Comparison of ENCODE assay signal across 1 cellular context in genomic region chr17:50685691-50686493, GRCh38.
TF ChIP-seq lines count a peak whose summit lies in the region.

No MANE protein-coding gene starts in this region.

TF ChIP-seq in HepG2, 621 proteins besides CTCF, POLR2A, EP300 and RAD21 (continues in another document):
- TF ChIP-seq HMGXB4 (CRISPR knock-in tag; IDR thresholded peaks at IDR 0.05; ENCODE audit: borderline replicate concordance in 1 of 2, low read depth in 1 of 2), result 0 out of 4 replicates have a peak, but pooled peaks of 1 of the 2 experiments have one; percentile 50
- no peak for TF ChIP-seq SOX13 (IDR thresholded peaks at IDR 0.05)
- TF ChIP-seq SOX13 (CRISPR knock-in tag; conservative IDR thresholded peaks at IDR 0.05 in 1 of 2, IDR thresholded peaks at IDR 0.05 in 1 of 2), result 0 out of 4 replicates have a peak, but pooled peaks of 1 of the 2 experiments have one; percentile 70
- TF ChIP-seq SOX5 (CRISPR knock-in tag; IDR thresholded peaks at IDR 0.05; ENCODE audit: borderline replicate concordance), result no peak
- no peak for TF ChIP-seq KDM2A (CRISPR knock-in tag; IDR thresholded peaks at IDR 0.05; ENCODE audit: borderline replicate concordance, low read depth)
- 0 out of 2 replicates have a peak, but pooled peaks have one; percentile 9 for TF ChIP-seq ZNF20 (CRISPR knock-in tag; IDR thresholded peaks at IDR 0.05)
- 0 out of 2 replicates have a peak, but pooled peaks have one; percentile 32 for TF ChIP-seq SNAPC5 (CRISPR knock-in tag; IDR thresholded peaks at IDR 0.05; ENCODE audit: borderline replicate concordance)
- TF ChIP-seq ZNF547 (CRISPR knock-in tag; IDR thresholded peaks at IDR 0.05), result 0 out of 2 replicates have a peak, but pooled peaks have one; percentile 14
- peak; percentile 16 for TF ChIP-seq RBFOX2 (IDR thresholded peaks at IDR 0.05; ENCODE audit: low read depth, low read length)
- TF ChIP-seq EZH2 (conservative IDR thresholded peaks at IDR 0.05; ENCODE audit: low read depth, low read length), result no peak
- TF ChIP-seq HINFP (CRISPR knock-in tag; IDR thresholded peaks at IDR 0.05; ENCODE audit: low read depth), result no peak
- TF ChIP-seq ZNF546 (CRISPR knock-in tag; conservative IDR thresholded peaks at IDR 0.05), result peak; percentile 23; the same call in 1 of the 2 replicates
- no peak for TF ChIP-seq ZFY (CRISPR knock-in tag; IDR thresholded peaks at IDR 0.05)
- TF ChIP-seq ARNTL (CRISPR knock-in tag; IDR thresholded peaks at IDR 0.05), result no peak
- TF ChIP-seq SNAPC2 (CRISPR knock-in tag; IDR thresholded peaks at IDR 0.05), result 0 out of 2 replicates have a peak, but pooled peaks have one; percentile 40
- no peak for TF ChIP-seq AGO2 (optimal IDR thresholded peaks at IDR 0.05; ENCODE audit: low read depth, low read length)
- TF ChIP-seq ZNF570 (CRISPR knock-in tag; IDR thresholded peaks at IDR 0.05; ENCODE audit: borderline replicate concordance), result no peak
- TF ChIP-seq SAFB2 (CRISPR knock-in tag; IDR thresholded peaks at IDR 0.05; ENCODE audit: borderline replicate concordance, low read depth), result peak; percentile 8; the same call in 1 of the 2 replicates
- TF ChIP-seq ZNF788 (CRISPR knock-in tag; IDR thresholded peaks at IDR 0.05; ENCODE audit: borderline replicate concordance), result no peak
- no peak for TF ChIP-seq ZNF549 (CRISPR knock-in tag; IDR thresholded peaks at IDR 0.05)
- peak; percentile 52; the same call in 1 of the 2 replicates for TF ChIP-seq ZNF563 (CRISPR knock-in tag; IDR thresholded peaks at IDR 0.05)
- 0 out of 2 replicates have a peak, but pooled peaks have one; percentile 29 for TF ChIP-seq HNRNPL (IDR thresholded peaks at IDR 0.05; ENCODE audit: low read depth, low read length)
- TF ChIP-seq ZNF572 (CRISPR knock-in tag; IDR thresholded peaks at IDR 0.05), result 0 out of 2 replicates have a peak, but pooled peaks have one; percentile 12
- no peak for TF ChIP-seq RBAK (CRISPR knock-in tag; IDR thresholded peaks at IDR 0.05)
- TF ChIP-seq ZNF710 (CRISPR knock-in tag; IDR thresholded peaks at IDR 0.05; ENCODE audit: borderline replicate concordance), result no peak
- TF ChIP-seq ZNF160 (CRISPR knock-in tag; IDR thresholded peaks at IDR 0.05), result no peak
- TF ChIP-seq ZNF142 (CRISPR knock-in tag; IDR thresholded peaks at IDR 0.05), result peak; percentile 82
- TF ChIP-seq TAF15 (IDR thresholded peaks at IDR 0.05; ENCODE audit: low read depth, low read length, poor library complexity, severe bottlenecking), result no peak
- TF ChIP-seq GTF2F1 (IDR thresholded peaks at IDR 0.05; ENCODE audit: low read length), result no peak
- TF ChIP-seq SMARCE1 (IDR thresholded peaks at IDR 0.05; ENCODE audit: borderline replicate concordance), result no peak
- TF ChIP-seq POGK (CRISPR knock-in tag; conservative IDR thresholded peaks at IDR 0.05), result 0 out of 2 replicates have a peak, but pooled peaks have one; percentile 4
- TF ChIP-seq TFDP1 (CRISPR knock-in tag; IDR thresholded peaks at IDR 0.05; ENCODE audit: borderline replicate concordance), result no peak
- 0 out of 2 replicates have a peak, but pooled peaks have one; percentile 16 for TF ChIP-seq TOE1 (CRISPR knock-in tag; IDR thresholded peaks at IDR 0.05)
- TF ChIP-seq MBNL3 (CRISPR knock-in tag; conservative IDR thresholded peaks at IDR 0.05), result no peak
- peak; percentile 61; the same call in 1 of the 2 replicates for TF ChIP-seq ZMYM2 (CRISPR knock-in tag; IDR thresholded peaks at IDR 0.05)
- TF ChIP-seq MYC (CRISPR knock-in tag; IDR thresholded peaks at IDR 0.05; ENCODE audit: borderline replicate concordance), result no peak
- 0 out of 2 replicates have a peak, but pooled peaks have one; percentile 39 for TF ChIP-seq KLF6 (CRISPR knock-in tag; IDR thresholded peaks at IDR 0.05)
- TF ChIP-seq STAT5B (CRISPR knock-in tag; IDR thresholded peaks at IDR 0.05), result no peak
- TF ChIP-seq ZC3H4 (CRISPR knock-in tag; IDR thresholded peaks at IDR 0.05; ENCODE audit: borderline replicate concordance), result peak; percentile 16
- TF ChIP-seq ETV5 (CRISPR knock-in tag; IDR thresholded peaks at IDR 0.05; ENCODE audit: borderline replicate concordance), result 0 out of 2 replicates have a peak, but pooled peaks have one; percentile 1
- TF ChIP-seq ZNF569 (CRISPR knock-in tag; IDR thresholded peaks at IDR 0.05; ENCODE audit: borderline replicate concordance), result 0 out of 2 replicates have a peak, but pooled peaks have one; percentile 58
- TF ChIP-seq ZNF644 (CRISPR knock-in tag; IDR thresholded peaks at IDR 0.05; ENCODE audit: low read depth), result no peak
- no peak for TF ChIP-seq RFX5 (IDR thresholded peaks at IDR 0.05; ENCODE audit: low read depth, low read length)
- no peak for TF ChIP-seq TCF7L2 (IDR thresholded peaks at IDR 0.05; ENCODE audit: low read depth, low read length)
- no peak for TF ChIP-seq ZNF766 (CRISPR knock-in tag; IDR thresholded peaks at IDR 0.05; ENCODE audit: borderline replicate concordance)
- peak; percentile 55; the same call in 1 of the 2 replicates for TF ChIP-seq ZBTB38 (CRISPR knock-in tag; IDR thresholded peaks at IDR 0.05)
- 0 out of 2 replicates have a peak, but pooled peaks have one; percentile 16 for TF ChIP-seq STAT6 (CRISPR knock-in tag; IDR thresholded peaks at IDR 0.05; ENCODE audit: borderline replicate concordance)
- TF ChIP-seq IKZF4 (CRISPR knock-in tag; IDR thresholded peaks at IDR 0.05; ENCODE audit: borderline replicate concordance, low read depth, not compliant biosample characterization), result peak; percentile 9
